Comparison of ENCODE assay signal across 8 cellular contexts in the genomic region with DNA sequence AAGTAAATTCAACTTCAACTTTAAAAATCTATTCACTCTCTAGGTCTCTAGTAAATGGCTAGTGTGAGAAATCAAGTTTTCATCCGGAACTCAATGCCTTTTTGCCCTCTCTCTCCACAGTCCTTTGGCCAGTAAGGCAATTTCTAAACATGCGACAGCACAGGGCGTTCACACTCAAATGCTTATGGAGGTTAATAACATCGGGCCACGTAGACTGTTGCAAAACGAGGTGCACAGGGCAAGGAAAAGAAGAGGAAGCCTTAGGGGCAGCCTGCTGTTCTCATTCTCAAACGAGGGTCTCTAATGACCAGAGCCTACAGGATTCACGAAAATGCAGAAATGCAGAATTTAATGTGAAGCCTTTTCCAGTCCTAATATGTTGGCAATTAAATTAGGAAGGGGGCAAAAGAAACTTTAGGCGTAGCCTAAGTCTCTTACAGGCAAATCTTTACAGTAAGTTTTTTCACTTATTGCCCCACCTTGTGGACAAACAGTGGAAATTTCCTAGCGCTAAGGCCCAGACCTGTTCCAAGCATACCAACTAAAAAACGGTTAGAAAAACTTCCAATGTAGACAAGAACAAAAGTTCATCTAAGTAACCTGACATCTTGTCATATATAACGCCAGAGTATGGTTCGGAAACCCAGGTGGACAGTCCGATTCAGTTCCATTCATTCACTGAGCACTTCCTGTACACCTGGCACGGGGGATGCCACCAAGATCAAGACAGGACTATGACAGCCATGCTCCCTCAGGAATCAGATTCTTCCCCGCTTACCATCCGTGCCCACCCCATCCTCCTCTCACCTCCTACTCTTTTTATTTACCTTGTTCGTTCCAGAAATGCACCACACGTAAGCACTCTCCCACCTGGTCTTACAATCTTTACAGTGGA. TPM values are rescaled to one million over a fixed set of nuclear protein-coding genes. Genes with fewer than 3 reads are reported as not detected.
DNase-seq lines count a peak whose midpoint lies in the region; ATAC-seq and TF ChIP-seq lines count a peak whose summit lies in the region.

No MANE protein-coding gene starts in this region.

- peaks cover 2% of the 10 kb centered on the region for H3K27me3 Mint-ChIP-seq in activated CD8-positive, alpha-beta memory T cell treated with anti-CD3 and anti-CD28 coated beads, Interleukin-2, amount 10 ng/mL, durations not matched to agents 7 days and 5 days

- no peak overlapping the region for H3K27ac Mint-ChIP-seq in activated CD8-positive, alpha-beta memory T cell treated with anti-CD3 and anti-CD28 coated beads, Interleukin-2, amount 10 ng/mL, durations not matched to agents 7 days and 5 days

- H3K9ac ChIP-seq in parathyroid adenoma, result no peak overlapping the region

- H3K4me3 ChIP-seq in WERI-Rb-1 (ENCODE audit: low read depth, low read length), result peak overlapping the region; percentile 26; the same call in 1 of the 2 replicates
- no peak overlapping the region for H3K4me3 ChIP-seq in parathyroid adenoma (ENCODE audit: low read depth, low read length)

- no peak for DNase-seq in activated CD8-positive, alpha-beta memory T cell treated with anti-CD3 and anti-CD28 coated beads, Interleukin-2, amount 10 ng/mL, durations not matched to agents 7 days and 5 days
- DNase-seq in activated CD8-positive, alpha-beta memory T cell treated with anti-CD3 and anti-CD28 coated beads, Interleukin-2, amount 50 U/mL, for 4 hours, result no peak
- DNase-seq in NAMALWA (ENCODE audit: low spot score), result peak; percentile 78
- DNase-seq in WERI-Rb-1, result peak; percentile 23
- DNase-seq in germinal center (ENCODE audit: low spot score), result peak; percentile 32

- no peaks in the 10 kb centered on the region for H3K9me3 Mint-ChIP-seq in activated CD8-positive, alpha-beta memory T cell treated with anti-CD3 and anti-CD28 coated beads, Interleukin-2, amount 10 ng/mL, durations not matched to agents 7 days and 5 days (ENCODE audit: low read depth)

- peak; percentile 42; the same call in 1 of the 2 replicates for TF ChIP-seq CTCF in WERI-Rb-1 (IDR thresholded peaks at IDR 0.05; ENCODE audit: low read depth, low read length)
- peak; percentile 49 for TF ChIP-seq CTCF in parathyroid adenoma (IDR thresholded peaks at IDR 0.05)

- no peaks in the 10 kb centered on the region for H3K36me3 Mint-ChIP-seq in activated CD8-positive, alpha-beta memory T cell treated with anti-CD3 and anti-CD28 coated beads, Interleukin-2, amount 10 ng/mL, durations not matched to agents 7 days and 5 days

- no peaks in the 10 kb centered on the region for H3K79me2 ChIP-seq in parathyroid adenoma

- CTCF ChIA-PET in activated CD8-positive, alpha-beta memory T cell treated with anti-CD3 and anti-CD28 coated beads, Interleukin-2, amount 10 ng/mL, durations not matched to agents 7 days and 5 days (lab: Charles Lee), result interaction anchor here (1.3 to 2.9 kb wide), 2 partner anchors 35 to 400 kb away, joined by 3 to 10 read pairs; no protein-coding TSS in a partner anchor

- peaks cover 29% of the 10 kb centered on the region for H3K4me1 Mint-ChIP-seq in activated CD8-positive, alpha-beta memory T cell treated with anti-CD3 and anti-CD28 coated beads, Interleukin-2, amount 10 ng/mL, durations not matched to agents 7 days and 5 days

- no peak overlapping the region for H3K4me3 Mint-ChIP-seq in activated CD8-positive, alpha-beta memory T cell treated with anti-CD3 and anti-CD28 coated beads, Interleukin-2, amount 10 ng/mL, durations not matched to agents 7 days and 5 days

- ATAC-seq in activated CD8-positive, alpha-beta memory T cell treated with anti-CD3 and anti-CD28 coated beads, Interleukin-2, amount 10 ng/mL, durations not matched to agents 7 days and 5 days, result peak; percentile 62
- peak; percentile 47 for ATAC-seq in GM21737 (IDR thresholded peaks at IDR 0.05; ENCODE audit: unreplicated experiment)
- no peak for ATAC-seq in HG02588 (IDR thresholded peaks at IDR 0.05; ENCODE audit: unreplicated experiment)

- peak overlapping the region; percentile 36 for H3K4me2 ChIP-seq in parathyroid adenoma (ENCODE audit: low read length)

- H3K36me3 ChIP-seq in WERI-Rb-1 (no peaks in the 10 kb centered on the region), parathyroid adenoma (ENCODE audit: control insufficient read depth, insufficient read depth, low read length) (no peaks in the 10 kb centered on the region)

- H3K27ac ChIP-seq in WERI-Rb-1 (no peak overlapping the region), parathyroid adenoma (no peak overlapping the region)

- H3K4me1 ChIP-seq in parathyroid adenoma, result no peaks in the 10 kb centered on the region

- peak overlapping the region; percentile 64 for H2AFZ ChIP-seq in parathyroid adenoma

- no peaks in the 10 kb centered on the region for H3K9me3 ChIP-seq in WERI-Rb-1 (ENCODE audit: severe bottlenecking)
- no peaks in the 10 kb centered on the region for H3K9me3 ChIP-seq in parathyroid adenoma (ENCODE audit: control insufficient read depth, low read length)

- H3K27me3 ChIP-seq in WERI-Rb-1 (ENCODE audit: insufficient read depth, low read depth, severe bottlenecking) (no peaks in the 10 kb centered on the region), parathyroid adenoma (ENCODE audit: control insufficient read depth, insufficient read depth, low read length) (no peaks in the 10 kb centered on the region)

RNA-seq across cellular contexts. Expression of gene ZAR1L, which starts 5.1 kb away (rescaled TPM):
- total RNA-seq in activated CD8-positive, alpha-beta memory T cell treated with anti-CD3 and anti-CD28 coated beads, Interleukin-2, amount 10 ng/mL, durations not matched to agents 7 days and 5 days, result not detected

RNA-seq across cellular contexts. Expression of gene BRCA2, which starts 5.2 kb away (rescaled TPM):
- total RNA-seq in activated CD8-positive, alpha-beta memory T cell treated with anti-CD3 and anti-CD28 coated beads, Interleukin-2, amount 10 ng/mL, durations not matched to agents 7 days and 5 days, result 10 to 100 TPM; 25.1 to 37.8 TPM

Comparison
In these comparisons a context has a peak if more than half of its experiments do, and no peak if none do; other contexts are left out.
1. DNase-seq: peak in NAMALWA (single experiment), WERI-Rb-1 (single experiment) and germinal center (single experiment); none in activated CD8-positive, alpha-beta memory T cell treated with anti-CD3 and anti-CD28 coated beads, Interleukin-2, amount 10 ng/mL, durations not matched to agents 7 days and 5 days (single experiment) and activated CD8-positive, alpha-beta memory T cell treated with anti-CD3 and anti-CD28 coated beads, Interleukin-2, amount 50 U/mL, for 4 hours (single experiment).